Comparison of ENCODE assay signal across 22 cellular contexts in the genomic region with DNA sequence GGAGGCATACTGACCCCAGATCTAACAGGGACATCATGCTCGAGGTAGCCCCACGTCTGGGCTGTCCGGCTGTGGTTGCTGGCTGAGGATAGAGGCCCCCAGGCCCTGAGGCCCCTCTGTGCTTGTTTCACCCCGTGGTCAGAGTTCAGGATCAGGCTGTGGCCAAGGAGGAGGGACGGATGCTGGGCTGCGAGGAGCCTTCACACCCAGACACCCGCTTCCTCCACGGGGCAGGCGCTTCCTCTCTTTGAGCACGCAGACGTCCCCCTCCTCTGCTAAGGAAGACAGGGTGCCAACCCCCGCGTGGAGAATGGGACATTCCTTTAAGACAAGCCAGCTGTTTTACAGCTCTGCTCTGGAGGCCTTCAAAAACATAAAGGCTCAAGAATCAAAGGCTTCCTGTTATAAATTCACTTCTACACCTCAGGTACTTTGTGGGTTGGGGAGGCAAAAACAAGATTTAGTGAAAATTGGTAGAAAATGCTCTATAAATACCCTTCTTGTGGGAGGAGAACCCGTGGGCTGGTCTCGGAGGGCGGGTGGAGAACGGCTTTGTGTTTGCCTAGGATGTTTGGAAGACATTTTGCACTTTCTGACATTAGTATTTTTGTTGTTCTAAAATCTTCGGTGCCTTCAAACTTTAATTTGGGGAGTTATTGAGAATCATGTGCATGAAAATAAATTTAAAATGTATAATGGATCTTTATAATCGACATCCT.
DNase-seq lines count a peak whose midpoint lies in the region; ATAC-seq and TF ChIP-seq lines count a peak whose summit lies in the region.
"Had no signal": no experiment of that assay in that cellular context is flagged by ENCODE, and none has a peak within 500 bp of the region (broad histone marks: within the 10 kb centered on the region; RNA-seq: fewer than 3 reads in every experiment).

No MANE protein-coding gene starts in this region.

- DNase-seq in Kasumi-1 (lab: John Stamatoyannopoulos, UW) (peak; percentile 23 to 53), UCSD-AML1 (lab: John Stamatoyannopoulos, UW; ENCODE audit: unreplicated experiment) (peak; percentile 72), nephron progenitor cell (no peak)
- no peak for DNase-seq in effector CD4-positive, alpha-beta T cell
- no peak for DNase-seq in activated CD8-positive, alpha-beta memory T cell treated with anti-CD3 and anti-CD28 coated beads, Interleukin-2, amount 50 U/mL, for 48 hours
- DNase-seq: AML-193, COR-L47, DMS79, KBM-7, NCI-H1694, NCI-H2081, NCI-H2171, NCI-H526, PC-9, SHP77 treated with DMSO at 0.1 percent for 48 hours had no signal

- no peaks in the 10 kb centered on the region for H4K20me1 ChIP-seq in BLaER1 treated with 17β-estradiol and CSF1 and Interleukin-3, amounts not matched to agents 10 nM and 100 nM

- no peak for TF ChIP-seq CTCF in nephron progenitor cell (IDR thresholded peaks at IDR 0.05)

- peak overlapping the region; percentile 64 for H3K27ac Mint-ChIP-seq in nephron progenitor cell

- peaks cover 14% of the 10 kb centered on the region for H3K4me1 Mint-ChIP-seq in nephron progenitor cell
- H3K4me1 Mint-ChIP-seq: CD14-positive monocyte had no signal

- H3K4me3 Mint-ChIP-seq in nephron progenitor cell = no peak overlapping the region

- no peak for ATAC-seq in GM21576 (IDR thresholded peaks at IDR 0.05; ENCODE audit: unreplicated experiment)
- ATAC-seq in HG02885 (IDR thresholded peaks at IDR 0.05; ENCODE audit: poor library complexity, unreplicated experiment) = no peak
- ATAC-seq: HCT116 had no signal

- H3K4me3 ChIP-seq in BLaER1 treated with 17β-estradiol and CSF1 and Interleukin-3, amounts not matched to agents 10 nM and 100 nM = no peak overlapping the region
- H3K4me3 ChIP-seq: PC-9, SK-N-MC had no signal

- H3K9me3 Mint-ChIP-seq in nephron progenitor cell = peaks cover 31% of the 10 kb centered on the region

- H3K36me3 ChIP-seq in BLaER1 treated with 17β-estradiol and CSF1 and Interleukin-3, amounts not matched to agents 10 nM and 100 nM = no peaks in the 10 kb centered on the region

- no peak overlapping the region for H3K9ac ChIP-seq in BLaER1 treated with 17β-estradiol and CSF1 and Interleukin-3, amounts not matched to agents 10 nM and 100 nM

- H3K27me3 ChIP-seq in BLaER1 treated with 17β-estradiol and CSF1 and Interleukin-3, amounts not matched to agents 10 nM and 100 nM = no peaks in the 10 kb centered on the region

- H3K4me2 ChIP-seq in BLaER1 treated with 17β-estradiol and CSF1 and Interleukin-3, amounts not matched to agents 10 nM and 100 nM = peak overlapping the region; percentile 23 to 67 (median 49); a peak in 20 of 22 replicates
- H3K4me2 ChIP-seq: PC-9 had no signal

- peaks cover 14 to 20% (median 18%) of the 10 kb centered on the region in 11 experiments; a peak in 21 of 22 replicates for H3K9me3 ChIP-seq in BLaER1 treated with 17β-estradiol and CSF1 and Interleukin-3, amounts not matched to agents 10 nM and 100 nM (replicated peaks in 1 of 11)

- H3K4me1 ChIP-seq in BLaER1 treated with 17β-estradiol and CSF1 and Interleukin-3, amounts not matched to agents 10 nM and 100 nM = peaks cover 7 to 22% (median 16%) of the 10 kb centered on the region in 10 experiments; a peak in 17 of 20 replicates

- no peak overlapping the region for H3K27ac ChIP-seq in BLaER1 treated with 17β-estradiol and CSF1 and Interleukin-3, amounts not matched to agents 10 nM and 100 nM
- H3K27ac ChIP-seq: PC-9, RWPE1, SK-N-MC had no signal

- peaks cover 7% of the 10 kb centered on the region for H3K27me3 Mint-ChIP-seq in nephron progenitor cell (ENCODE audit: low read depth, poor library complexity)

- H3K36me3 Mint-ChIP-seq in nephron progenitor cell (ENCODE audit: low read depth) = no peaks in the 10 kb centered on the region
- H3K36me3 Mint-ChIP-seq: CD14-positive monocyte had no signal

Comparison
In these comparisons a context has a peak if more than half of its experiments do, and no peak if none do; other contexts are left out.
1. DNase-seq: peak in Kasumi-1 (2 of 2) and UCSD-AML1 (single experiment); none in nephron progenitor cell (single experiment), effector CD4-positive, alpha-beta T cell (single experiment) and activated CD8-positive, alpha-beta memory T cell treated with anti-CD3 and anti-CD28 coated beads, Interleukin-2, amount 50 U/mL, for 48 hours (single experiment).